1 cellular context compared by ENCODE assay signal in the genomic region with DNA sequence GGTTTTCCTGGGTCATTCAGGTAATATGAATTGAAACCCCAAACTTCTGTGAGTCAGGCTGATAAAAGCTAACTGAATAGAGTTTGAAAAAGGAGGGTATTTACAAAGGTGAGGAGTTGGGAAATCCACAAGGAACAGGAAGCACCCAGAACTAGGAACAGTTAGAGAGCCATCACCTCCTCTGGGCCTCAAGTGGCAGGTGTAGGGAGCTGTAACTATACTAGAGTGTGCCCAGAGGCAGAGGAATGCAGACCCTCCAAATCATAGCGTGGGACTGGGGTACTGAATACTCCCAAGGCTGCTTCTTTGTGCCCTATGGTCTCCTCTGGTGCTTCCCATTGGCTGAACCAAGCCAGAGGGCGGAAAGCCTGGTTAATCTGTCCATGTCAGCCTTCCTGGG.
TF ChIP-seq lines count a peak whose summit lies in the region.

No MANE protein-coding gene starts in this region.

TF ChIP-seq in GM23338, 12 proteins besides CTCF, POLR2A, EP300 and RAD21:
- no peak for TF ChIP-seq ZNF331 (CRISPR knock-in tag; IDR thresholded peaks at IDR 0.05; ENCODE audit: low read depth)
- TF ChIP-seq, protein P1, sequence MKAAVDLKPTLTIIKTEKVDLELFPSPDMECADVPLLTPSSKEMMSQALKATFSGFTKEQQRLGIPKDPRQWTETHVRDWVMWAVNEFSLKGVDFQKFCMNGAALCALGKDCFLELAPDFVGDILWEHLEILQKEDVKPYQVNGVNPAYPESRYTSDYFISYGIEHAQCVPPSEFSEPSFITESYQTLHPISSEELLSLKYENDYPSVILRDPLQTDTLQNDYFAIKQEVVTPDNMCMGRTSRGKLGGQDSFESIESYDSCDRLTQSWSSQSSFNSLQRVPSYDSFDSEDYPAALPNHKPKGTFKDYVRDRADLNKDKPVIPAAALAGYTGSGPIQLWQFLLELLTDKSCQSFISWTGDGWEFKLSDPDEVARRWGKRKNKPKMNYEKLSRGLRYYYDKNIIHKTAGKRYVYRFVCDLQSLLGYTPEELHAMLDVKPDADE (IDR thresholded peaks at IDR 0.05): no peak
- TF ChIP-seq EZH2 (IDR thresholded peaks at IDR 0.05; ENCODE audit: low read depth, unreplicated experiment): no peak
- no peak for TF ChIP-seq EZH2phosphoT487 (IDR thresholded peaks at IDR 0.05; ENCODE audit: unreplicated experiment)
- TF ChIP-seq, protein P2, sequence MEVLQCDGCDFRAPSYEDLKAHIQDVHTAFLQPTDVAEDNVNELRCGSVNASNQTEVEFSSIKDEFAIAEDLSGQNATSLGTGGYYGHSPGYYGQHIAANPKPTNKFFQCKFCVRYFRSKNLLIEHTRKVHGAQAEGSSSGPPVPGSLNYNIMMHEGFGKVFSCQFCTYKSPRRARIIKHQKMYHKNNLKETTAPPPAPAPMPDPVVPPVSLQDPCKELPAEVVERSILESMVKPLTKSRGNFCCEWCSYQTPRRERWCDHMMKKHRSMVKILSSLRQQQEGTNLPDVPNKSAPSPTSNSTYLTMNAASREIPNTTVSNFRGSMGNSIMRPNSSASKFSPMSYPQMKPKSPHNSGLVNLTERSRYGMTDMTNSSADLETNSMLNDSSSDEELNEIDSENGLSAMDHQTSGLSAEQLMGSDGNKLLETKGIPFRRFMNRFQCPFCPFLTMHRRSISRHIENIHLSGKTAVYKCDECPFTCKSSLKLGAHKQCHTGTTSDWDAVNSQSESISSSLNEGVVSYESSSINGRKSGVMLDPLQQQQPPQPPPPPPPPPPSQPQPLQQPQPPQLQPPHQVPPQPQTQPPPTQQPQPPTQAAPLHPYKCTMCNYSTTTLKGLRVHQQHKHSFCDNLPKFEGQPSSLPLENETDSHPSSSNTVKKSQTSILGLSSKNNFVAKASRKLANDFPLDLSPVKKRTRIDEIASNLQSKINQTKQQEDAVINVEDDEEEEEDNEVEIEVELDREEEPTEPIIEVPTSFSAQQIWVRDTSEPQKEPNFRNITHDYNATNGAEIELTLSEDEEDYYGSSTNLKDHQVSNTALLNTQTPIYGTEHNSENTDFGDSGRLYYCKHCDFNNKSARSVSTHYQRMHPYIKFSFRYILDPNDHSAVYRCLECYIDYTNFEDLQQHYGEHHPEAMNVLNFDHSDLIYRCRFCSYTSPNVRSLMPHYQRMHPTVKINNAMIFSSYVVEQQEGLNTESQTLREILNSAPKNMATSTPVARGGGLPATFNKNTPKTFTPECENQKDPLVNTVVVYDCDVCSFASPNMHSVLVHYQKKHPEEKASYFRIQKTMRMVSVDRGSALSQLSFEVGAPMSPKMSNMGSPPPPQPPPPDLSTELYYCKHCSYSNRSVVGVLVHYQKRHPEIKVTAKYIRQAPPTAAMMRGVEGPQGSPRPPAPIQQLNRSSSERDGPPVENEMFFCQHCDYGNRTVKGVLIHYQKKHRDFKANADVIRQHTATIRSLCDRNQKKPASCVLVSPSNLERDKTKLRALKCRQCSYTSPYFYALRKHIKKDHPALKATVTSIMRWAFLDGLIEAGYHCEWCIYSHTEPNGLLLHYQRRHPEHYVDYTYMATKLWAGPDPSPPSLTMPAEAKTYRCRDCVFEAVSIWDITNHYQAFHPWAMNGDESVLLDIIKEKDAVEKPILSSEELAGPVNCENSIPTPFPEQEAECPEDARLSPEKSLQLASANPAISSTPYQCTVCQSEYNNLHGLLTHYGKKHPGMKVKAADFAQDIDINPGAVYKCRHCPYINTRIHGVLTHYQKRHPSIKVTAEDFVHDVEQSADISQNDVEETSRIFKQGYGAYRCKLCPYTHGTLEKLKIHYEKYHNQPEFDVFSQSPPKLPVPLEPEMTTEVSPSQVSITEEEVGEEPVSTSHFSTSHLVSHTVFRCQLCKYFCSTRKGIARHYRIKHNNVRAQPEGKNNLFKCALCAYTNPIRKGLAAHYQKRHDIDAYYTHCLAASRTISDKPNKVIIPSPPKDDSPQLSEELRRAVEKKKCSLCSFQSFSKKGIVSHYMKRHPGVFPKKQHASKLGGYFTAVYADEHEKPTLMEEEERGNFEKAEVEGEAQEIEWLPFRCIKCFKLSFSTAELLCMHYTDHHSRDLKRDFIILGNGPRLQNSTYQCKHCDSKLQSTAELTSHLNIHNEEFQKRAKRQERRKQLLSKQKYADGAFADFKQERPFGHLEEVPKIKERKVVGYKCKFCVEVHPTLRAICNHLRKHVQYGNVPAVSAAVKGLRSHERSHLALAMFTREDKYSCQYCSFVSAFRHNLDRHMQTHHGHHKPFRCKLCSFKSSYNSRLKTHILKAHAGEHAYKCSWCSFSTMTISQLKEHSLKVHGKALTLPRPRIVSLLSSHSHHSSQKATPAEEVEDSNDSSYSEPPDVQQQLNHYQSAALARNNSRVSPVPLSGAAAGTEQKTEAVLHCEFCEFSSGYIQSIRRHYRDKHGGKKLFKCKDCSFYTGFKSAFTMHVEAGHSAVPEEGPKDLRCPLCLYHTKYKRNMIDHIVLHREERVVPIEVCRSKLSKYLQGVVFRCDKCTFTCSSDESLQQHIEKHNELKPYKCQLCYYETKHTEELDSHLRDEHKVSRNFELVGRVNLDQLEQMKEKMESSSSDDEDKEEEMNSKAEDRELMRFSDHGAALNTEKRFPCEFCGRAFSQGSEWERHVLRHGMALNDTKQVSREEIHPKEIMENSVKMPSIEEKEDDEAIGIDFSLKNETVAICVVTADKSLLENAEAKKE (CRISPR knock-in tag; IDR thresholded peaks at IDR 0.05): no peak
- no peak for TF ChIP-seq STAT1 (IDR thresholded peaks at IDR 0.05; ENCODE audit: unreplicated experiment)
- TF ChIP-seq ZNF114 (CRISPR knock-in tag; IDR thresholded peaks at IDR 0.05): no peak
- no peak for TF ChIP-seq CREB1 (CRISPR knock-in tag; IDR thresholded peaks at IDR 0.05; ENCODE audit: low read depth)
